13 cellular contexts compared by ENCODE assay signal in genomic region chr12:89539425-89540117, GRCh38.
"Had no signal": no experiment of that assay in that cellular context is flagged by ENCODE, and none has a peak within 500 bp of the region (broad histone marks: within the 10 kb centered on the region; RNA-seq: fewer than 3 reads in every experiment).

No MANE protein-coding gene starts in this region.

- H3K27me3 ChIP-seq: heart left ventricle, thyroid gland had no signal

- H3K27ac ChIP-seq: heart left ventricle, thyroid gland had no signal

- H3K36me3 ChIP-seq: heart left ventricle, thyroid gland had no signal

- ATAC-seq: heart left ventricle, mucosa of descending colon, natural killer cell, right cardiac atrium had no signal

- H3K4me3 ChIP-seq: heart left ventricle, mucosa of descending colon, smooth muscle cell, thyroid gland had no signal

- H3K9me3 ChIP-seq: heart left ventricle, mucosa of descending colon, thyroid gland had no signal

- DNase-seq: activated CD4-positive, alpha-beta T cell treated with anti-CD3 and anti-CD28 coated beads for 1 hour; activated CD4-positive, alpha-beta T cell treated with anti-CD3 and anti-CD28 coated beads, Interleukin-2, amount 50 U/mL, for 48 hours; activated gamma-delta T cell treated with Interleukin-2 at 50 U/mL for 16 hours; activated naive CD8-positive, alpha-beta T cell treated with anti-CD3 and anti-CD28 coated beads, Interleukin-2, amount 10 ng/mL, durations not matched to agents 7 days and 5 days; activated T-cell treated with anti-CD3 and anti-CD28 coated beads, Interleukin-2, amount 50 U/mL, for 48 hours; aorta; heart left ventricle; mucosa of descending colon; natural killer cell; nucleus accumbens; right cardiac atrium; thyroid gland had no signal
